26 cellular contexts compared by ENCODE assay signal in the genomic region with DNA sequence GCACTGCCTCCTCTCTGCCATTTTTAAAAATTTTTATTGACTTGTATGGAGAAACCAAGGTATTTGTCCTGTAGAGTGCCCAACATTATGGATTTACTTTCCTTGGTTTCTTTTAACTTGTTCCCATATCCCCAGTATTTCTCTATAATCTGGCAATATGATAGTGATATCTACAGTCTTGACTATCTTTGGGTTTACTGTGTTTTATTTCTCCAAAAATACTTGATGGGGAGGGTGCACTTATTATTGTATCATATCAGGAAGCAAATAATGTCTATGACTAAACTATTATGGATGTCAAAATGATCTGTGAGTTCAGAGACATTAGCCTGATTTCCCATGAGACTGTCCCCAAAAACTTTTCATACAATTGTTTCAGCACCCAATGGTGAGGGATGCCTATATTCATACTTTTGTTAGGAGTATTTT. TPM values are rescaled to one million over a fixed set of nuclear protein-coding genes. Genes with fewer than 3 reads are reported as not detected.
DNase-seq lines count a peak whose midpoint lies in the region; ATAC-seq, FAIRE-seq and TF ChIP-seq lines count a peak whose summit lies in the region.
"Had no signal": no experiment of that assay in that cellular context is flagged by ENCODE, and none has a peak within 500 bp of the region (broad histone marks: within the 10 kb centered on the region; RNA-seq: fewer than 3 reads in every experiment).

No MANE protein-coding gene starts in this region.

- no peak for TF ChIP-seq CTCF in A549 (IDR thresholded peaks at IDR 0.05)
- no peak for TF ChIP-seq CTCF in IMR-90 (conservative IDR thresholded peaks at IDR 0.05; ENCODE audit: low read depth, low read length)
- no peak for TF ChIP-seq CTCF in brain microvascular endothelial cell (IDR thresholded peaks at IDR 0.05; ENCODE audit: low read depth, low read length, missing control alignments)

- H3K4me3 ChIP-seq in A549 (no peak overlapping the region), IMR-90 (ENCODE audit: insufficient read depth, low read depth, low read length) (no peak overlapping the region), brain microvascular endothelial cell (ENCODE audit: low read depth, low read length) (no peak overlapping the region)
- H3K4me3 ChIP-seq: BLaER1 had no signal

- no peak overlapping the region for H3K27ac ChIP-seq in A549
- H3K27ac ChIP-seq in IMR-90 (ENCODE audit: insufficient read depth, low read length): no peak overlapping the region
- H3K27ac ChIP-seq in brain microvascular endothelial cell: no peak overlapping the region
- H3K27ac ChIP-seq: 22Rv1, BLaER1 had no signal

- no peak overlapping the region for H4K5ac ChIP-seq in IMR-90 (ENCODE audit: low read depth, low read length)

- H2BK5ac ChIP-seq in IMR-90 (ENCODE audit: low read depth, low read length, poor library complexity, severe bottlenecking): no peak overlapping the region

- H3K18ac ChIP-seq in IMR-90 (ENCODE audit: low read depth, low read length): no peak overlapping the region

- no peak overlapping the region for H2AK5ac ChIP-seq in IMR-90 (ENCODE audit: low read depth, low read length)

- H3K27me3 ChIP-seq in IMR-90 (ENCODE audit: control insufficient read depth, insufficient read depth, low read length) (no peaks in the 10 kb centered on the region), brain microvascular endothelial cell (replicated peaks) (no peaks in the 10 kb centered on the region)

- H3K9me3 ChIP-seq in A549 (peaks cover 11% of the 10 kb centered on the region; the same call in 2 of the 3 replicates), IMR-90 (ENCODE audit: control insufficient read depth, insufficient read depth, low read length) (peaks cover 2% of the 10 kb centered on the region; the same call in 1 of the 2 replicates)
- H3K9me3 ChIP-seq: BE2C had no signal

- TF ChIP-seq POLR2A in A549 (IDR thresholded peaks at IDR 0.05; ENCODE audit: low read length) (no peak), IMR-90 (IDR thresholded peaks at IDR 0.05; ENCODE audit: low read depth, low read length) (peak; percentile 40)

- no peaks in the 10 kb centered on the region for H3K9me1 ChIP-seq in IMR-90 (ENCODE audit: insufficient read depth, low read length)

- no peak overlapping the region for H2BK15ac ChIP-seq in IMR-90 (ENCODE audit: low read depth, low read length)

- H2AK9ac ChIP-seq in IMR-90 (replicated peaks; ENCODE audit: low read depth, low read length, poor library complexity): no peak overlapping the region

- no peak overlapping the region for H3K9ac ChIP-seq in IMR-90 (ENCODE audit: low read depth, low read length)
- H3K9ac ChIP-seq: BLaER1 had no signal

- FAIRE-seq in A549 (lab: Jason Lieb, UNC): peak; percentile 7
- FAIRE-seq: D721Med, G401.6, GM12891, GM19239 had no signal

- dilution Hi-C loops in IMR-90 (cut with HindIII; ENCODE audit: low sequenced_read_pairs, unreplicated experiment): no loop called here

- no peak overlapping the region for H2BK120ac ChIP-seq in IMR-90 (ENCODE audit: low read depth, low read length)

- no peak overlapping the region for H2BK20ac ChIP-seq in IMR-90 (ENCODE audit: low read depth, low read length)

- H3K23ac ChIP-seq in IMR-90 (ENCODE audit: low read depth, low read length): no peak overlapping the region

- intact Hi-C loops in IMR-90 (cut with micrococcal nuclease): no loop called here

- H3K4me3 Mint-ChIP-seq in stimulated activated naive B cell treated with anti-CD40 and anti-IgM and Interleukin-4, amounts not matched to agents 10 μg/mL and 1 μg/mL and 100 μg/mL, for 72 hours: no peak overlapping the region
- H3K4me3 Mint-ChIP-seq: CD14-positive monocyte; CD4-positive, alpha-beta memory T cell; CD4-positive, CD25-positive, alpha-beta regulatory T cell; CD8-positive, alpha-beta memory T cell had no signal

- H3K79me1 ChIP-seq in IMR-90 (ENCODE audit: low read depth in 1 of 2, low read length in 2 of 2): no peaks in the 10 kb centered on the region

- in situ Hi-C loops in IMR-90 (cut with MboI; ENCODE audit: low sequenced_read_pairs): no loop called here
- in situ Hi-C loops in brain microvascular endothelial cell (cut with HindIII; ENCODE audit: low pct_ligation_motif_present, low sequenced_read_pairs): no loop called here

- no peak overlapping the region for H3K4ac ChIP-seq in IMR-90 (ENCODE audit: low read depth, low read length)

- peaks cover 0 to 5% of the 10 kb centered on the region in 2 donors for H3K36me3 Mint-ChIP-seq in stimulated activated naive B cell treated with anti-CD40 and anti-IgM and Interleukin-4, amounts not matched to agents 10 μg/mL and 1 μg/mL and 100 μg/mL, for 72 hours
- H3K36me3 Mint-ChIP-seq: CD14-positive monocyte; CD4-positive, alpha-beta memory T cell; CD4-positive, CD25-positive, alpha-beta regulatory T cell; CD8-positive, alpha-beta memory T cell had no signal

- no peak overlapping the region for H4K91ac ChIP-seq in IMR-90 (ENCODE audit: insufficient read depth, low read depth, low read length)

- H3K36me3 ChIP-seq in IMR-90 (ENCODE audit: control insufficient read depth, insufficient read depth, low read length) (no peaks in the 10 kb centered on the region; the same call in 1 of the 2 replicates), brain microvascular endothelial cell (replicated peaks) (no peaks in the 10 kb centered on the region)
- H3K36me3 ChIP-seq: BE2C, BLaER1 had no signal

- H3K56ac ChIP-seq in IMR-90 (ENCODE audit: extremely low read depth, insufficient read depth, low read length): no peak overlapping the region

- peaks cover 0 to 2% of the 10 kb centered on the region in 2 donors for H3K4me1 Mint-ChIP-seq in stimulated activated naive B cell treated with anti-CD40 and anti-IgM and Interleukin-4, amounts not matched to agents 10 μg/mL and 1 μg/mL and 100 μg/mL, for 72 hours
- H3K4me1 Mint-ChIP-seq: CD14-positive monocyte; CD4-positive, CD25-positive, alpha-beta regulatory T cell; CD8-positive, alpha-beta memory T cell had no signal

- H3K27me3 Mint-ChIP-seq in stimulated activated naive B cell treated with anti-CD40 and anti-IgM and Interleukin-4, amounts not matched to agents 10 μg/mL and 1 μg/mL and 100 μg/mL, for 72 hours: peaks cover 16 to 29% of the 10 kb centered on the region in 2 donors

- no TSS peak for BruUV-seq in IMR-90 (replicated peaks; lab: Mats Ljungman, UMichigan)

- H3K4me1 ChIP-seq in A549: peaks cover 26% of the 10 kb centered on the region
- H3K4me1 ChIP-seq in IMR-90 (ENCODE audit: control insufficient read depth, insufficient read depth, low read length): 0 out of 2 replicates have a peak, but pooled peaks cover under 1% of the 10 kb centered on the region
- H3K4me1 ChIP-seq: BE2C, BLaER1 had no signal

- CTCF ChIA-PET in A549 (lab: Yijun Ruan, JAX): no interaction called here
- CTCF ChIA-PET in IMR-90 (lab: Yijun Ruan, JAX): no interaction called here

- no peak overlapping the region for H2AFZ ChIP-seq in IMR-90 (replicated peaks; ENCODE audit: low read length, poor library complexity)

- no peak for DNase-seq in A549 (ENCODE audit: low read depth in 1 of 2, low spot score in 1 of 2)
- no peak for DNase-seq in IMR-90
- DNase-seq in brain microvascular endothelial cell: peak; percentile 21
- peak; percentile 12 for DNase-seq in kidney tubule cell (ENCODE audit: low spot score)
- DNase-seq in stimulated activated naive B cell treated with anti-CD40 and anti-IgM and Interleukin-4, amounts not matched to agents 10 μg/mL and 1 μg/mL and 100 μg/mL, for 72 hours: no peak
- no peak for DNase-seq in NCI-H748 (lab: John Stamatoyannopoulos, UW; ENCODE audit: unreplicated experiment)
- DNase-seq: ACHN; BE2C; C1 segment of cervical spinal cord; CD4-positive, alpha-beta memory T cell; CD4-positive, CD25-positive, alpha-beta regulatory T cell; CD8-positive, alpha-beta memory T cell; COR-L47; DMS79 treated with DMSO at 0.1 percent for 48 hours; GF-D8 had no signal

- H4K8ac ChIP-seq in IMR-90 (ENCODE audit: low read depth in 2 of 2, low read length in 2 of 2): no peak overlapping the region

- H3K27ac Mint-ChIP-seq in stimulated activated naive B cell treated with anti-CD40 and anti-IgM and Interleukin-4, amounts not matched to agents 10 μg/mL and 1 μg/mL and 100 μg/mL, for 72 hours: no peak overlapping the region
- H3K27ac Mint-ChIP-seq: CD14-positive monocyte; CD4-positive, alpha-beta memory T cell; CD4-positive, CD25-positive, alpha-beta regulatory T cell; CD8-positive, alpha-beta memory T cell had no signal

- no peak for TF ChIP-seq EP300 in A549 (IDR thresholded peaks at IDR 0.05)

- no peak overlapping the region for H3K14ac ChIP-seq in IMR-90 (replicated peaks; ENCODE audit: low read depth, low read length)

- TF ChIP-seq RAD21 in A549 (conservative IDR thresholded peaks at IDR 0.05 in 1 of 2, IDR thresholded peaks at IDR 0.05 in 1 of 2): no peak
- no peak for TF ChIP-seq RAD21 in IMR-90 (IDR thresholded peaks at IDR 0.05; ENCODE audit: low read length)

- H4K20me1 ChIP-seq in IMR-90 (ENCODE audit: insufficient read depth, low read length): no peaks in the 10 kb centered on the region; the same call in 1 of the 2 replicates
- H4K20me1 ChIP-seq: BLaER1 had no signal

- H3K9me3 Mint-ChIP-seq in stimulated activated naive B cell treated with anti-CD40 and anti-IgM and Interleukin-4, amounts not matched to agents 10 μg/mL and 1 μg/mL and 100 μg/mL, for 72 hours: peaks cover 4 to 5% of the 10 kb centered on the region in 2 donors

- ATAC-seq in A549 (peak in 1 of 2 experiments; percentile 32; a peak in 3 of 6 replicates), IMR-90 (ENCODE audit: low read depth) (no peak), HG02852 (IDR thresholded peaks at IDR 0.05; ENCODE audit: unreplicated experiment) (no peak), GM18868 (IDR thresholded peaks at IDR 0.05; ENCODE audit: unreplicated experiment) (no peak)
- ATAC-seq in stimulated activated naive B cell treated with anti-CD40 and anti-IgM and Interleukin-4, amounts not matched to agents 10 μg/mL and 1 μg/mL and 100 μg/mL, for 72 hours (replicated peaks): no peak

- H3K4me2 ChIP-seq in A549: no peak overlapping the region
- H3K4me2 ChIP-seq in IMR-90 (ENCODE audit: low read depth, low read length): no peak overlapping the region
- H3K4me2 ChIP-seq: BLaER1 had no signal

- POLR2A ChIA-PET in A549 (lab: Yijun Ruan, JAX): interaction anchor here (0.9 to 1.3 kb wide), 2 partner anchors 38 kb away, joined by 4 read pairs; a partner anchor contains a TSS
- POLR2A ChIA-PET in IMR-90 (lab: Charles Lee; ENCODE audit: unreplicated experiment): no interaction called here

RNA-seq across cellular contexts. Expression of a gene that starts 6.6 kb away (rescaled TPM):
- polyA plus RNA-seq in A549 (2011; rRNA removed) (128 and 172 TPM in 2 replicates), A549 (2017; fragmentation: RNase III; extraction: RNeasy Plus Mini Kit Qiagen cat#74134 plus additional on column Dnase treatment) (156 to 182 TPM (median 163 TPM) in 3 replicates), IMR-90 (2012; rRNA removed) (99.0 and 121 TPM in 2 replicates)
- 199 and 224 TPM in 2 replicates for polyA plus RNA-seq in A549 (2012; cell fraction: cytosol; rRNA removed)
- 139 and 305 TPM in 2 replicates for polyA plus RNA-seq in A549 (2012; cell fraction: nucleus; rRNA removed)
- 56.3 and 65.3 TPM in 2 replicates for polyA minus RNA-seq in A549 (2011; rRNA and poly(A)+ RNA removed)
- 48.9 and 53.6 TPM in 2 replicates for total RNA-seq in IMR-90 (2012; rRNA removed)
- polyA plus RNA-seq in IMR-90 (2012; cell fraction: cytosol; rRNA removed): 55.1 and 97.0 TPM in 2 replicates
- polyA plus RNA-seq in IMR-90 (2012; cell fraction: nucleus; rRNA removed; ENCODE audit: low replicate concordance): 41.5 and 59.6 TPM in 2 replicates
- total RNA-seq: CD4-positive, alpha-beta memory T cell; CD8-positive, alpha-beta memory T cell had no signal
- polyA plus RNA-seq: CD14-positive monocyte; CD4-positive, alpha-beta memory T cell; CD4-positive, CD25-positive, alpha-beta regulatory T cell; CD8-positive, alpha-beta memory T cell had no signal

RNA-seq across cellular contexts. Expression of a gene that starts 22.4 kb away (rescaled TPM):
- polyA plus RNA-seq in A549 (2011; rRNA removed): not detected in 2 replicates
- polyA plus RNA-seq in A549 (2012; cell fraction: cytosol; rRNA removed): not detected in 2 replicates
- polyA plus RNA-seq in A549 (2012; cell fraction: nucleus; rRNA removed): not detected in 2 replicates
- polyA plus RNA-seq in A549 (2017; fragmentation: RNase III; extraction: RNeasy Plus Mini Kit Qiagen cat#74134 plus additional on column Dnase treatment): not detected in 3 replicates
- not detected in 2 replicates for polyA minus RNA-seq in A549 (2011; rRNA and poly(A)+ RNA removed)
- not detected in 2 replicates for total RNA-seq in IMR-90 (2012; rRNA removed)
- polyA plus RNA-seq in IMR-90 (2012; rRNA removed): not detected in 2 replicates
- polyA plus RNA-seq in IMR-90 (2012; cell fraction: cytosol; rRNA removed): not detected in 2 replicates
- not detected in 2 replicates for polyA plus RNA-seq in IMR-90 (2012; cell fraction: nucleus; rRNA removed; ENCODE audit: low replicate concordance)
- total RNA-seq: A673; CD4-positive, alpha-beta memory T cell; CD4-positive, CD25-positive, alpha-beta regulatory T cell; CD8-positive, alpha-beta memory T cell had no signal
- polyA plus RNA-seq: AG04450; CD14-positive monocyte; CD4-positive, alpha-beta memory T cell; CD4-positive, CD25-positive, alpha-beta regulatory T cell; CD8-positive, alpha-beta memory T cell had no signal

RNA-seq across cellular contexts. Expression of a gene that starts 37.6 kb away (rescaled TPM):
- polyA plus RNA-seq in A549 (2011; rRNA removed) (23.4 and 31.1 TPM in 2 replicates), A549 (2017; fragmentation: RNase III; extraction: RNeasy Plus Mini Kit Qiagen cat#74134 plus additional on column Dnase treatment) (26.3 to 34.8 TPM (median 33.4 TPM) in 3 replicates), IMR-90 (2012; rRNA removed) (10.1 and 10.5 TPM in 2 replicates)
- polyA plus RNA-seq in A549 (2012; cell fraction: cytosol; rRNA removed): 11.2 and 11.5 TPM in 2 replicates
- 4.6 and 5.5 TPM in 2 replicates for polyA plus RNA-seq in A549 (2012; cell fraction: nucleus; rRNA removed)
- polyA minus RNA-seq in A549 (2011; rRNA and poly(A)+ RNA removed): 5.6 and 6.9 TPM in 2 replicates
- total RNA-seq in IMR-90 (2012; rRNA removed): 6.1 and 11.1 TPM in 2 replicates
- 5.0 and 5.5 TPM in 2 replicates for polyA plus RNA-seq in IMR-90 (2012; cell fraction: cytosol; rRNA removed)
- polyA plus RNA-seq in IMR-90 (2012; cell fraction: nucleus; rRNA removed; ENCODE audit: low replicate concordance): 2.0 and 3.3 TPM in 2 replicates
- total RNA-seq: CD4-positive, alpha-beta memory T cell; CD8-positive, alpha-beta memory T cell had no signal
- polyA plus RNA-seq: CD4-positive, alpha-beta memory T cell; CD4-positive, CD25-positive, alpha-beta regulatory T cell; CD8-positive, alpha-beta memory T cell had no signal

Comparison
In these comparisons a context has a peak if more than half of its experiments do, and no peak if none do; other contexts are left out.
1. DNase-seq: peak in brain microvascular endothelial cell (single experiment) and kidney tubule cell (single experiment); none in A549 (0 of 2), IMR-90 (single experiment), stimulated activated naive B cell treated with anti-CD40 and anti-IgM and Interleukin-4, amounts not matched to agents 10 μg/mL and 1 μg/mL and 100 μg/mL, for 72 hours (single experiment) and NCI-H748 (single experiment).